ENCODE assay signal across 7 cellular contexts in the genomic region with DNA sequence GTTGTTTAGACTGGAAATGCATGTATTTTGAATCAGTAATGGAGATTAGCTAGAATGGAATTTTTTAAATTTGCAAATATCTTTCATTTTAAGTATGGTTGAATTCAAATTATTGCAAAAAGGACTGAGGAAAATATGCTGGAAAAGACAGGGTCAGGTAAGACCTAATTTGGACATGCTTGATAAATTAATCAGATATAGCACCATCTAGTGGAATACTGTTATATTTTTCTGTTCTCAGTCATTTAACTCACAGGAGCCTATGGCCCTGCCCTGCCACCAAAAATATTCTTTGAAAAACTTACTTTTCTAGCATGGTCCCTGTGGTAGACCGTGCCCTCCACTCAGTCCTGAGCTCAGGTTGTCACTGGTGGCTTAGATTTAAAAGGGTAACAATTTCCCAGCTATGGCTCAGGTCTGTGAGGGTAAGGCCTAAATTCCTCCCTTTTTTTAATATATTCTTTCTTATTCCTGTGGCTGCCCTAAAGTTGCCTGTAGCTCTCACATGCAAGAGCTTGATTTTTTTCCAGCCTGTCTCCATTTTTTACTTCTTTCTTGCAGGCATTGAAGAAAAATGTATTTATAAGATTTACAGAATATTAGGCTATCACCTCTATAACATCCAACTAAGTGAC. TPM values are rescaled to one million over a fixed set of nuclear protein-coding genes. Genes with fewer than 3 reads are reported as not detected.
DNase-seq lines count a peak whose midpoint lies in the region; ATAC-seq and TF ChIP-seq lines count a peak whose summit lies in the region.

No MANE protein-coding gene starts in this region.

- DNase-seq in G401 (ENCODE audit: low spot score) (peak; percentile 71), PC-3 (peak; percentile 81), dermis microvascular lymphatic vessel endothelial cell (ENCODE audit: low read depth in 2 of 2) (peak; percentile 28 to 53), mesendoderm (peak; percentile 68), anterior cingulate cortex (lab: John Stamatoyannopoulos, UW) (no peak)

- no CpG with 5 or more reads among the region's 1 CpG for WGBS in mesendoderm (ENCODE audit: extremely low coverage, insufficient coverage, low lambda C conversion rate)

- POLR2A ChIA-PET in PC-3 (lab: Charles Lee; ENCODE audit: unreplicated experiment) = no interaction called here

- H3F3A ChIP-seq in PC-3 (ENCODE audit: low read length, unreplicated experiment) = no peaks in the 10 kb centered on the region

- TF ChIP-seq CTCF in KMS-11 (conservative IDR thresholded peaks at IDR 0.05; ENCODE audit: low read depth, low read length) = peak; percentile 78
- peak; percentile 70 for TF ChIP-seq CTCF in PC-3 (conservative IDR thresholded peaks at IDR 0.05; ENCODE audit: low read depth, low read length)

- no peak overlapping the region for H2BK5ac ChIP-seq in mesendoderm (ENCODE audit: low read length)

- no peak overlapping the region for H2AK5ac ChIP-seq in mesendoderm (ENCODE audit: low read length)

- H4K20me1 ChIP-seq in KMS-11 (ENCODE audit: insufficient read depth) (no peaks in the 10 kb centered on the region), PC-3 (ENCODE audit: low read length) (no peaks in the 10 kb centered on the region)

- H3K4ac ChIP-seq in mesendoderm (ENCODE audit: low read depth, low read length) = no peak overlapping the region

- H3K79me2 ChIP-seq in KMS-11 (ENCODE audit: insufficient read depth, low read depth) = no peaks in the 10 kb centered on the region
- H3K79me2 ChIP-seq in PC-3 (ENCODE audit: low read length) = no peaks in the 10 kb centered on the region
- H3K79me2 ChIP-seq in mesendoderm (ENCODE audit: control insufficient read depth, insufficient read depth, low read length) = no peaks in the 10 kb centered on the region

- CTCF ChIA-PET in PC-3 (lab: Charles Lee) = no interaction called here

- no peaks in the 10 kb centered on the region for H3K9me2 ChIP-seq in PC-3 (replicated peaks; ENCODE audit: low read length)

- peaks cover 17% of the 10 kb centered on the region for H3K9me3 ChIP-seq in PC-3 (ENCODE audit: low read length)

- H3K18ac ChIP-seq in mesendoderm (ENCODE audit: low read length) = no peak overlapping the region

- H3K4me1 ChIP-seq in KMS-11 (ENCODE audit: low read depth, poor library complexity, severe bottlenecking) (peaks cover 8% of the 10 kb centered on the region), PC-3 (ENCODE audit: insufficient read depth, low read length) (no peaks in the 10 kb centered on the region), mesendoderm (ENCODE audit: control insufficient read depth, low read depth, low read length) (no peaks in the 10 kb centered on the region)

- H3K36me3 ChIP-seq in KMS-11 (ENCODE audit: insufficient read depth) = no peaks in the 10 kb centered on the region
- H3K36me3 ChIP-seq in PC-3 (ENCODE audit: low read depth, low read length) = no peaks in the 10 kb centered on the region
- no peaks in the 10 kb centered on the region for H3K36me3 ChIP-seq in mesendoderm (ENCODE audit: control insufficient read depth, insufficient read depth, low read length)

- intact Hi-C loops in PC-3 (cut with micrococcal nuclease) = loop anchor here (1.0 to 10.0 kb wide), 3 partner anchors 60 to 294 kb away; a partner anchor contains a TSS

- peak; percentile 82 for ATAC-seq in GM21515 (IDR thresholded peaks at IDR 0.05; ENCODE audit: unreplicated experiment)
- ATAC-seq in PC-3 = peak; percentile 95

- no peak overlapping the region for H3K23ac ChIP-seq in mesendoderm (ENCODE audit: low read length)

- H3K9ac ChIP-seq in KMS-11 = no peak overlapping the region
- no peak overlapping the region for H3K9ac ChIP-seq in PC-3 (ENCODE audit: low read length)
- H3K9ac ChIP-seq in mesendoderm (ENCODE audit: low read length) = no peak overlapping the region

- H4K5ac ChIP-seq in mesendoderm (ENCODE audit: low read length) = no peak overlapping the region

- no peaks in the 10 kb centered on the region for H3K27me3 ChIP-seq in KMS-11 (ENCODE audit: insufficient read depth, low read depth)
- H3K27me3 ChIP-seq in PC-3 (ENCODE audit: low read length) = no peaks in the 10 kb centered on the region
- H3K27me3 ChIP-seq in mesendoderm (ENCODE audit: insufficient read depth, low read length, poor library complexity) = no peaks in the 10 kb centered on the region

- no peak overlapping the region for H4K8ac ChIP-seq in mesendoderm (ENCODE audit: low read depth, low read length)

- in situ Hi-C loops in G401 (cut with HindIII; ENCODE audit: low sequenced_read_pairs) = no loop called here

- BruUV-seq in PC-3 (replicated peaks; lab: Mats Ljungman, UMichigan) = no TSS peak

- no peak overlapping the region for H2BK120ac ChIP-seq in mesendoderm (ENCODE audit: low read depth, low read length)

- H3K4me3 ChIP-seq in KMS-11 (IDR thresholded peaks at IDR 0.05; ENCODE audit: insufficient read depth, low read depth, low read length) (no peak overlapping the region), PC-3 (ENCODE audit: low read length) (no peak overlapping the region), mesendoderm (ENCODE audit: low read length) (no peak overlapping the region)

- H3K56ac ChIP-seq in mesendoderm (ENCODE audit: low read length) = no peak overlapping the region

- H3K27ac ChIP-seq in KMS-11 = no peak overlapping the region
- no peak overlapping the region for H3K27ac ChIP-seq in PC-3 (ENCODE audit: low read length)
- no peak overlapping the region for H3K27ac ChIP-seq in mesendoderm (ENCODE audit: low read depth, low read length)

- no peak overlapping the region for H2AFZ ChIP-seq in KMS-11 (ENCODE audit: low read depth)
- no peak overlapping the region for H2AFZ ChIP-seq in PC-3 (ENCODE audit: low read length)

- H2BK15ac ChIP-seq in mesendoderm (replicated peaks; ENCODE audit: low read depth) = no peak overlapping the region

- H3K79me1 ChIP-seq in mesendoderm (ENCODE audit: low read length) = no peaks in the 10 kb centered on the region

- no peak overlapping the region for H3K4me2 ChIP-seq in KMS-11
- H3K4me2 ChIP-seq in PC-3 (ENCODE audit: low read length) = no peak overlapping the region
- H3K4me2 ChIP-seq in mesendoderm (ENCODE audit: low read length) = no peak overlapping the region

RNA-seq across cellular contexts. Expression of a gene that starts 25.3 kb away (rescaled TPM):
- 12.2 and 27.4 TPM in 2 replicates for total RNA-seq in G401 (2014; rRNA removed; shearing (Covaris generic))
- total RNA-seq in PC-3 (2014; rRNA removed) = 6.0 and 7.4 TPM in 2 replicates
- 10.5 and 11.0 TPM in 2 replicates for total RNA-seq in dermis microvascular lymphatic vessel endothelial cell
- 12.4 TPM for polyA plus RNA-seq in mesendoderm (2013, experiment 1 of 2)
- 12.6 TPM for polyA plus RNA-seq in mesendoderm (2013, experiment 2 of 2)

Comparison
In these comparisons a context has a peak if more than half of its experiments do, and no peak if none do; other contexts are left out.
1. DNase-seq: peak in G401 (single experiment), PC-3 (single experiment), dermis microvascular lymphatic vessel endothelial cell (2 of 2) and mesendoderm (single experiment); none in anterior cingulate cortex (0 of 58).